8 cellular contexts compared by ENCODE assay signal in the genomic region with DNA sequence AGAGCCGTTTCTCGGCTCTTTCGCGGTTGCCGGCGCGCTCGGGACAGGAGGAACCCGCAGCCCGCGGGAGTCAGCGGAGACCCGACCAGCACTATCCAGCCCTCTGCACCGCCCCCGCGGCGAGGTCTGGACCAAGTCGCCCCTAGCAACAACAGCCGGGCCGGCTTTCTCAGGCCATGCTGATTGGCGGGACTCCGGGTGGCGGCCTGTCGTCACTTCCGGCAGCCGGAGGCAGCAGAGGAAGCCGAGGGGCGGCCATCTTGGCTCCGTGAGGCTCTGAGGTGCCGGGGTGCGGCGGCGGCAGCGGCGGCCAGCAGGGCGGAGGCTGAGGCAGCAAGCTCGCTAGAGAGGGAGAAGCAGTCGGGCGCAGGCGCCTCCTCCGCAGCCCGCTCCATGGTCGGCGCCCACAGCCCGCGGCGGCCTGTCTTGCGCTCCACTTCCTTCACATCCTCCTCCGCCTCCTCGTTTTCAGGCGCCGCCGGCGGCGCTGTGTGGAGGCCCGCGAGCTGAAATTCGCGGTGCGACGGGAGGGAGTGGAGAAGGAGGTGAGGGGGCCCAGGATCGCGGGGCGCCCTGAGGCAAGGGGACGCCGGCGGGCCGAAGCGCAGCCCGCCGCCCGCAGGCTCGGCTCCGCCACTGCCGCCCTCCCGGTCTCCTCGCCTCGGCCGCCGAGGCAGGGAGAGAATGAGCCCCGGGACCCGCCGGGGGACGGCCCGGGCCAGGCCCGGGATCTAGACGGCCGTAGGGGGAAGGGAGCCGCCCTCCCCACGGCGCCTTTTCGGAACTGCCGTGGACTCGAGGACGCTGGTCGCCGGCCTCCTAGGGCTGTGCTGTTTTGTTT. TPM values are rescaled to one million over a fixed set of nuclear protein-coding genes. Genes with fewer than 3 reads are reported as not detected.
A peak's percentile ranks its signal among the peaks of the same experiment; 100 is the strongest.
DNase-seq lines count a peak whose midpoint lies in the region; ATAC-seq and TF ChIP-seq lines count a peak whose summit lies in the region.

A gene (plus strand): TSS at position 263 of the 841 bp plus-strand sequence. CDS start 615 bp downstream, outside the sequence.

- H3K36me3 Mint-ChIP-seq in T-helper 17 cell (ENCODE audit: low read depth) (no peaks in the 10 kb centered on the region), progenitor cell of endocrine pancreas (ENCODE audit: insufficient read depth) (no peaks in the 10 kb centered on the region)

- H3K4me3 Mint-ChIP-seq in T-helper 17 cell (peak within 1 kb of the TSS; percentile 96), progenitor cell of endocrine pancreas (ENCODE audit: low read depth) (peak within 1 kb of the TSS; percentile 97)

- no peaks in the 10 kb centered on the region for H3K9me3 Mint-ChIP-seq in progenitor cell of endocrine pancreas (ENCODE audit: low read depth)

- H3K4me1 Mint-ChIP-seq in T-helper 17 cell (peaks cover 29% of the 10 kb centered on the region), progenitor cell of endocrine pancreas (ENCODE audit: low read depth) (peaks cover 15% of the 10 kb centered on the region)

- peaks cover 54% of the 10 kb centered on the region for H3K4me1 ChIP-seq in left ventricle myocardium inferior

- peak within 1 kb of the TSS; percentile 99 for H3K27ac ChIP-seq in left ventricle myocardium inferior (replicated peaks)

- H3K27me3 Mint-ChIP-seq in T-helper 17 cell: peaks cover 19% of the 10 kb centered on the region
- peaks cover 19% of the 10 kb centered on the region for H3K27me3 Mint-ChIP-seq in progenitor cell of endocrine pancreas

- H3K27me3 ChIP-seq in left ventricle myocardium inferior (ENCODE audit: low read depth): no peaks in the 10 kb centered on the region

- peak within 1 kb of the TSS; percentile 94 for H3K27ac Mint-ChIP-seq in T-helper 17 cell
- H3K27ac Mint-ChIP-seq in progenitor cell of endocrine pancreas: peak within 1 kb of the TSS; percentile 93

- intact Hi-C loops in left ventricle myocardium inferior (cut with micrococcal nuclease): no loop called here

- DNase-seq in NCI-H1694 treated with DMSO at 0.1 percent for 48 hours (lab: John Stamatoyannopoulos, UW): peak; percentile 99
- peak; percentile 94 to 95 (median 94) for DNase-seq in T-helper 17 cell
- DNase-seq in amygdala (lab: John Stamatoyannopoulos, UW): peak; percentile 35 to 99 (median 95)
- DNase-seq in left ventricle myocardium inferior: peak; percentile 98
- DNase-seq in progenitor cell of endocrine pancreas (ENCODE audit: low spot score, unreplicated experiment): peak; percentile 95
- DNase-seq in ureter (ENCODE audit: low spot score): peak; percentile 97

- H3K9me3 ChIP-seq in T-helper 17 cell (ENCODE audit: control insufficient read depth, low read length, poor library complexity, severe bottlenecking) (no peaks in the 10 kb centered on the region), left ventricle myocardium inferior (replicated peaks) (no peaks in the 10 kb centered on the region)

- ATAC-seq in GM18498 (IDR thresholded peaks at IDR 0.05; ENCODE audit: unreplicated experiment): peak; percentile 93
- ATAC-seq in HG02938 (IDR thresholded peaks at IDR 0.05; ENCODE audit: unreplicated experiment): peak; percentile 90
- peak; percentile 90 for ATAC-seq in T-helper 17 cell

- H3K4me3 ChIP-seq in left ventricle myocardium inferior: peak within 1 kb of the TSS; percentile 98

- TF ChIP-seq CTCF in left ventricle myocardium inferior (IDR thresholded peaks at IDR 0.05; ENCODE audit: borderline replicate concordance) (no peak), progenitor cell of endocrine pancreas (IDR thresholded peaks at IDR 0.05; ENCODE audit: unreplicated experiment) (peak; percentile 35)

- H3K36me3 ChIP-seq in left ventricle myocardium inferior: no peaks in the 10 kb centered on the region

RNA-seq across cellular contexts. Expression of the gene that starts here (rescaled TPM):
- total RNA-seq in T-helper 17 cell (100 to 1,000 TPM; 121 to 136 TPM), left ventricle myocardium inferior (103 TPM), progenitor cell of endocrine pancreas (125 and 138 TPM in 2 replicates), ureter (140 TPM)

Comparison
In these comparisons a context has a peak if more than half of its experiments do, and no peak if none do; other contexts are left out.
1. Peak in every context shown above with its lines: DNase-seq, ATAC-seq, H3K4me3 ChIP-seq and H3K27ac ChIP-seq.